Comparison of ENCODE assay signal across 1 cellular context in genomic region chr9:123373941-123374340, GRCh38.
TF ChIP-seq lines count a peak whose summit lies in the region.

No MANE protein-coding gene starts in this region.

TF ChIP-seq in GM23338, 12 proteins besides CTCF, POLR2A, EP300 and RAD21 (continued from another document):
- TF ChIP-seq ZNF331 (CRISPR knock-in tag; IDR thresholded peaks at IDR 0.05; ENCODE audit: low read depth) (no peak), ZNF114 (CRISPR knock-in tag; IDR thresholded peaks at IDR 0.05) (no peak), POLR2AphosphoS5 (IDR thresholded peaks at IDR 0.05; ENCODE audit: low read depth) (no peak), EZH2phosphoT487 (IDR thresholded peaks at IDR 0.05; ENCODE audit: unreplicated experiment) (no peak), REST (IDR thresholded peaks at IDR 0.05; ENCODE audit: unreplicated experiment) (no peak), STAT1 (IDR thresholded peaks at IDR 0.05; ENCODE audit: unreplicated experiment) (no peak)
